9 cellular contexts compared by ENCODE assay signal in genomic region chr3:88219138-88219792, GRCh38.
A peak's percentile ranks its signal among the peaks of the same experiment; 100 is the strongest.
DNase-seq lines count a peak whose midpoint lies in the region; ATAC-seq and TF ChIP-seq lines count a peak whose summit lies in the region.
"Had no signal": no experiment of that assay in that cellular context is flagged by ENCODE, and none has a peak within 500 bp of the region (broad histone marks: within the 10 kb centered on the region; RNA-seq: fewer than 3 reads in every experiment).

No MANE protein-coding gene starts in this region.

- WGBS in hepatocyte (ENCODE audit: low lambda C conversion rate, missing lambda C conversion rate), result 23% methylated on average over 7 of the region's 7 CpGs
- WGBS in stomach, 5 donors, result 10 to 18% (median 13%) methylated on average over 6 to 7 of the region's 7 CpGs

- TF ChIP-seq CTCF in AG10803 (conservative IDR thresholded peaks at IDR 0.05; ENCODE audit: low read length), result peak; percentile 73
- TF ChIP-seq CTCF in hepatocyte (IDR thresholded peaks at IDR 0.05; ENCODE audit: poor library complexity), result peak; percentile 72
- TF ChIP-seq CTCF in stomach (IDR thresholded peaks at IDR 0.05), result peak in 4 of 7 experiments; percentile 14 to 23 (median 20)

- H3K27me3 ChIP-seq in hepatocyte, result no peaks in the 10 kb centered on the region
- H3K27me3 ChIP-seq in stomach, result no peaks in the 10 kb centered on the region

- CTCF ChIA-PET in activated CD4-positive, alpha-beta memory T cell treated with anti-CD3 and anti-CD28 coated beads, Interleukin-2, amount 10 ng/mL, durations not matched to agents 7 days and 5 days (lab: Charles Lee), result interaction anchor here (1.2 kb wide), 2 partner anchors 14 to 18 kb away, joined by 3 to 4 read pairs; no protein-coding TSS in a partner anchor

- H3K36me3 Mint-ChIP-seq in activated CD4-positive, alpha-beta memory T cell treated with anti-CD3 and anti-CD28 coated beads, Interleukin-2, amount 10 ng/mL, durations not matched to agents 7 days and 5 days (ENCODE audit: low read depth), result no peaks in the 10 kb centered on the region
- H3K36me3 Mint-ChIP-seq: IgD-negative memory B cell had no signal

- H3K27ac ChIP-seq in hepatocyte (no peak overlapping the region), stomach (no peak overlapping the region)

- peak; percentile 95 for ATAC-seq in GM18505 (IDR thresholded peaks at IDR 0.05; ENCODE audit: unreplicated experiment)
- peak; percentile 82 for ATAC-seq in HG02884 (IDR thresholded peaks at IDR 0.05; ENCODE audit: unreplicated experiment)

- no peak overlapping the region for H2AFZ ChIP-seq in hepatocyte

- H3K9me3 ChIP-seq in hepatocyte (ENCODE audit: low read depth) (no peaks in the 10 kb centered on the region), stomach (no peaks in the 10 kb centered on the region)

- no peak overlapping the region for H3K4me3 Mint-ChIP-seq in activated CD4-positive, alpha-beta memory T cell treated with anti-CD3 and anti-CD28 coated beads, Interleukin-2, amount 10 ng/mL, durations not matched to agents 7 days and 5 days
- H3K4me3 Mint-ChIP-seq: IgD-negative memory B cell had no signal

- H3K9me2 ChIP-seq in hepatocyte (replicated peaks; ENCODE audit: insufficient read depth), result no peaks in the 10 kb centered on the region

- H3K36me3 ChIP-seq in hepatocyte (replicated peaks; ENCODE audit: insufficient read depth, low read depth) (no peaks in the 10 kb centered on the region), stomach (no peaks in the 10 kb centered on the region)

- POLR2A ChIA-PET in activated CD4-positive, alpha-beta memory T cell treated with anti-CD3 and anti-CD28 coated beads, Interleukin-2, amount 10 ng/mL, durations not matched to agents 7 days and 5 days (lab: Charles Lee), result no interaction called here

- TF ChIP-seq POLR2A in GM18505 (IDR thresholded peaks at IDR 0.05; ENCODE audit: borderline replicate concordance, extremely low read depth, insufficient read depth, insufficient read length), result no peak
- TF ChIP-seq POLR2A in stomach (IDR thresholded peaks at IDR 0.05), result no peak

- intact Hi-C loops in stomach (cut with DNase I; ENCODE audit: low total_unique reads), result loop anchor here (10.0 kb wide), 1 partner anchor 1956 kb away; no protein-coding TSS in a partner anchor

- no peak overlapping the region for H3K4me2 ChIP-seq in hepatocyte

- DNase-seq in AG10803 (ENCODE audit: low read depth) (peak; percentile 59), NCI-H1694 (lab: John Stamatoyannopoulos, UW) (peak; percentile 41), hepatocyte (ENCODE audit: low spot score) (peak; percentile 85), stomach (peak; percentile 31), ureter (ENCODE audit: low spot score) (no peak)
- peak; percentile 28 for DNase-seq in activated CD4-positive, alpha-beta memory T cell treated with anti-CD3 and anti-CD28 coated beads, Interleukin-2, amount 10 ng/mL, durations not matched to agents 7 days and 5 days

- peaks cover 2% of the 10 kb centered on the region for H3K27me3 Mint-ChIP-seq in activated CD4-positive, alpha-beta memory T cell treated with anti-CD3 and anti-CD28 coated beads, Interleukin-2, amount 10 ng/mL, durations not matched to agents 7 days and 5 days

- H3K27ac Mint-ChIP-seq in activated CD4-positive, alpha-beta memory T cell treated with anti-CD3 and anti-CD28 coated beads, Interleukin-2, amount 10 ng/mL, durations not matched to agents 7 days and 5 days, result no peak overlapping the region

- TF ChIP-seq EP300 in stomach (IDR thresholded peaks at IDR 0.05), result no peak

- H3K4me3 ChIP-seq in AG10803 (ENCODE audit: low read length) (no peak overlapping the region), hepatocyte (no peak overlapping the region), stomach (no peak overlapping the region)

- H3K79me2 ChIP-seq in hepatocyte, result no peaks in the 10 kb centered on the region

- no peaks in the 10 kb centered on the region for H4K20me1 ChIP-seq in hepatocyte (ENCODE audit: insufficient read depth, poor library complexity, severe bottlenecking)

- no peaks in the 10 kb centered on the region for H3K9me3 Mint-ChIP-seq in activated CD4-positive, alpha-beta memory T cell treated with anti-CD3 and anti-CD28 coated beads, Interleukin-2, amount 10 ng/mL, durations not matched to agents 7 days and 5 days

- H3K4me1 ChIP-seq in hepatocyte (ENCODE audit: insufficient read depth) (no peaks in the 10 kb centered on the region), stomach (no peaks in the 10 kb centered on the region)

- H3K4me1 Mint-ChIP-seq in activated CD4-positive, alpha-beta memory T cell treated with anti-CD3 and anti-CD28 coated beads, Interleukin-2, amount 10 ng/mL, durations not matched to agents 7 days and 5 days, result no peaks in the 10 kb centered on the region

Comparison
In these comparisons a context has a peak if more than half of its experiments do, and no peak if none do; other contexts are left out.
1. CTCF ChIP-seq: peak in every context shown above with its lines; median percentile 73 in AG10803; 72 in hepatocyte; 20 in stomach.